ENCODE assay signal across 24 cellular contexts in genomic region chr2:142179686-142180085, GRCh38.
DNase-seq lines count a peak whose midpoint lies in the region; ATAC-seq lines count a peak whose summit lies in the region.
"Had no signal": no experiment of that assay in that cellular context is flagged by ENCODE, and none has a peak within 500 bp of the region (broad histone marks: within the 10 kb centered on the region; RNA-seq: fewer than 3 reads in every experiment).

No MANE protein-coding gene starts in this region.

- ATAC-seq in HG03196 (IDR thresholded peaks at IDR 0.05; ENCODE audit: unreplicated experiment) = no peak
- ATAC-seq: Right ventricle myocardium inferior, T-helper 17 cell had no signal

- DNase-seq in ELR (ENCODE audit: low read depth) (peak; percentile 10), NCI-H82 treated with DMSO at 0.1 percent for 48 hours (lab: John Stamatoyannopoulos, UW; ENCODE audit: unreplicated experiment) (peak; percentile 60), amniotic epithelial cell (ENCODE audit: low read depth) (peak; percentile 44), SW480 (ENCODE audit: low spot score) (no peak), NCI-H345 (lab: John Stamatoyannopoulos, UW) (no peak), NCI-H1048 (lab: John Stamatoyannopoulos, UW) (no peak)
- DNase-seq: ACHN; BE2C; CD8-positive, alpha-beta memory T cell; DMS79 treated with DMSO at 0.1 percent for 48 hours; H7; HFFc6; NCI-H1092; NCI-H1417 treated with DMSO at 0.1 percent for 48 hours; NCI-H1694 treated with DMSO at 0.1 percent for 48 hours; NCI-H2081; NCI-H2171 treated with DMSO at 0.1 percent for 48 hours; NCI-H524; NCI-H774; PC-9; SJCRH30; T-helper 17 cell had no signal

Comparison
In these comparisons a context has a peak if more than half of its experiments do, and no peak if none do; other contexts are left out.
1. DNase-seq: peak in ELR (single experiment), NCI-H82 treated with DMSO at 0.1 percent for 48 hours (single experiment) and amniotic epithelial cell (single experiment); none in SW480 (single experiment), NCI-H345 (single experiment) and NCI-H1048 (single experiment).